8 cellular contexts compared by ENCODE assay signal in genomic region chr11:13339196-13340153, GRCh38.
DNase-seq lines count a peak whose midpoint lies in the region; ATAC-seq and TF ChIP-seq lines count a peak whose summit lies in the region.

No MANE protein-coding gene starts in this region.

- TF ChIP-seq CTCF in RWPE2 (IDR thresholded peaks at IDR 0.05; ENCODE audit: poor library complexity, severe bottlenecking) (no peak), osteoblast (IDR thresholded peaks at IDR 0.05; ENCODE audit: extremely low read depth, low read depth, low read length) (no peak), sigmoid colon (IDR thresholded peaks at IDR 0.05) (no peak)

- H3K27me3 ChIP-seq in RWPE2 (ENCODE audit: insufficient read depth, poor library complexity, severe bottlenecking), result no peaks in the 10 kb centered on the region
- no peaks in the 10 kb centered on the region for H3K27me3 ChIP-seq in effector memory CD4-positive, alpha-beta T cell (replicated peaks; ENCODE audit: control insufficient read depth, insufficient read depth, low read length, poor library complexity, severe bottlenecking)
- no peaks in the 10 kb centered on the region for H3K27me3 ChIP-seq in osteoblast (ENCODE audit: insufficient read depth, low read length)
- no peaks in the 10 kb centered on the region for H3K27me3 ChIP-seq in sigmoid colon

- no peaks in the 10 kb centered on the region for H3K36me3 ChIP-seq in RWPE2 (ENCODE audit: low read depth)
- H3K36me3 ChIP-seq in effector memory CD4-positive, alpha-beta T cell (ENCODE audit: control insufficient read depth, insufficient read depth, low read length), result peaks cover 4% of the 10 kb centered on the region
- H3K36me3 ChIP-seq in osteoblast (ENCODE audit: insufficient read depth, low read length), result no peaks in the 10 kb centered on the region
- no peaks in the 10 kb centered on the region for H3K36me3 ChIP-seq in sigmoid colon

- peak; percentile 27 for ATAC-seq in GM18868 (IDR thresholded peaks at IDR 0.05; ENCODE audit: unreplicated experiment)
- peak; percentile 86 for ATAC-seq in RWPE2 (ENCODE audit: low read depth)
- no peak for ATAC-seq in HG02870 (IDR thresholded peaks at IDR 0.05; ENCODE audit: unreplicated experiment)
- no peak for ATAC-seq in HG03045 (IDR thresholded peaks at IDR 0.05; ENCODE audit: unreplicated experiment)
- no peak for ATAC-seq in GM18907 (IDR thresholded peaks at IDR 0.05; ENCODE audit: unreplicated experiment)

- H3K27ac ChIP-seq in RWPE2 (ENCODE audit: poor library complexity, severe bottlenecking) (peak overlapping the region; percentile 89), osteoblast (ENCODE audit: low read depth, low read length) (peak overlapping the region; percentile 76), sigmoid colon (peak overlapping the region in 2 of 4 donors; percentile 50 to 62)
- no peak overlapping the region for H3K27ac ChIP-seq in effector memory CD4-positive, alpha-beta T cell (ENCODE audit: insufficient read depth, low read length, poor library complexity, severe bottlenecking)

- peaks cover 44% of the 10 kb centered on the region for H3K4me1 ChIP-seq in RWPE2 (ENCODE audit: insufficient read depth, poor library complexity, severe bottlenecking)
- H3K4me1 ChIP-seq in effector memory CD4-positive, alpha-beta T cell (ENCODE audit: control insufficient read depth, insufficient read depth, low read length, poor library complexity, severe bottlenecking), result peaks cover 17% of the 10 kb centered on the region
- H3K4me1 ChIP-seq in osteoblast (ENCODE audit: insufficient read depth, low read length), result peaks cover 48% of the 10 kb centered on the region
- H3K4me1 ChIP-seq in sigmoid colon, result peaks cover 0 to 36% (median 27%) of the 10 kb centered on the region in 4 donors

- no peak for TF ChIP-seq POLR2A in sigmoid colon (IDR thresholded peaks at IDR 0.05)

- H3K9me3 ChIP-seq in RWPE2 (ENCODE audit: severe bottlenecking), result no peaks in the 10 kb centered on the region
- H3K9me3 ChIP-seq in effector memory CD4-positive, alpha-beta T cell (ENCODE audit: control insufficient read depth, low read length), result no peaks in the 10 kb centered on the region
- no peaks in the 10 kb centered on the region for H3K9me3 ChIP-seq in osteoblast (ENCODE audit: low read depth, low read length)
- no peaks in the 10 kb centered on the region for H3K9me3 ChIP-seq in sigmoid colon

- no peak for TF ChIP-seq EP300 in sigmoid colon (IDR thresholded peaks at IDR 0.05)

- peaks cover 2% of the 10 kb centered on the region for H3K79me2 ChIP-seq in osteoblast (ENCODE audit: insufficient read depth, low read length)

- WGBS in sigmoid colon, 2 donors, result 62% methylated on average over 11 of the region's 11 CpGs

- peak overlapping the region; percentile 80 for H3K4me2 ChIP-seq in osteoblast (ENCODE audit: insufficient read depth, low read length)

- H3K4me3 ChIP-seq in RWPE2 (ENCODE audit: severe bottlenecking) (no peak overlapping the region), osteoblast (ENCODE audit: insufficient read depth, low read length) (no peak overlapping the region), sigmoid colon (no peak overlapping the region)
- no peak overlapping the region for H3K4me3 ChIP-seq in effector memory CD4-positive, alpha-beta T cell (ENCODE audit: insufficient read depth, low read depth, low read length, poor library complexity, severe bottlenecking)

- H4K20me1 ChIP-seq in osteoblast (ENCODE audit: insufficient read depth, low read length), result no peaks in the 10 kb centered on the region

- intact Hi-C loops in sigmoid colon (cut with DNase I), result loop anchor here (2.0 to 10.0 kb wide), 2 partner anchors 63 to 125 kb away; partner anchors contain the start of genes BMAL1 and BTBD10

- DNase-seq in RWPE2 (ENCODE audit: low spot score), result no peak
- DNase-seq in effector memory CD4-positive, alpha-beta T cell, result peak in 2 of 3 donors; percentile 29 to 34
- peak; percentile 92 for DNase-seq in osteoblast (ENCODE audit: insufficient read length, low spot score, missing footprints)
- no peak for DNase-seq in sigmoid colon

- peak overlapping the region; percentile 17 for H2AFZ ChIP-seq in osteoblast (ENCODE audit: low read length)

Comparison
In these comparisons a context has a peak if more than half of its experiments do, and no peak if none do; other contexts are left out.
1. ATAC-seq: peak in GM18868 (single experiment) and RWPE2 (single experiment); none in HG02870 (single experiment), HG03045 (single experiment) and GM18907 (single experiment).
2. DNase-seq: peak in effector memory CD4-positive, alpha-beta T cell (2 of 3) and osteoblast (single experiment); none in RWPE2 (single experiment) and sigmoid colon (single experiment).